Comparison of ENCODE assay signal across 17 cellular contexts in the genomic region with DNA sequence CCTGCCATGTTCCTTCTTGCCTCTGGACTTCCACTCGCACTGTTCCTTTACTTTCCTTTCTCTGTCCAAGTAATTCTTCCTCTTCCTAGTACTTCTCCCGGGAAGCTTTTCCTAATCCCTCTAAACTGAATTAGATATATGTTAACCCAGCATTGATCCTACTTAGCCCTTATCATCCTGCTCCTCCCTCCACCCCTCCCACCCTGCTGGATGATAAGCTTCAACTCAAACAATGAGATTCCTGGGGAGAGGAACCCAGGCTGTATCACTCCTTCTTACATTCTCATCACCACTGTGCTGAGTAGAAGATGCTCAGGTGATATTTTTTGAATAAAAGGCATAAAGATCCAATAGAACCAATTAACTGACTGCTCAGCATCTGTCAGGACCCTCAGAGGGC.
"Had no signal": no experiment of that assay in that cellular context is flagged by ENCODE, and none has a peak within 500 bp of the region (broad histone marks: within the 10 kb centered on the region; RNA-seq: fewer than 3 reads in every experiment).

No MANE protein-coding gene starts in this region.

- H3K9me3 Mint-ChIP-seq: activated CD4-positive, alpha-beta memory T cell treated with anti-CD3 and anti-CD28 coated beads for 36 hours; activated naive CD8-positive, alpha-beta T cell treated with anti-CD3 and anti-CD28 coated beads, Interleukin-2, amount 10 ng/mL, durations not matched to agents 7 days and 5 days; activated T-helper 1 cell treated with anti-CD3 and anti-CD28 coated beads, Interleukin-12 subunit alpha, Interleukin-12 subunit beta, Interleukin-2, Interleukin-4 antibody, amounts not matched to agents 30 ng/mL and 10 ng/mL and 1 ng/mL, durations not matched to agents 14 hours and 24 hours and 36 hours; neural crest cell; T-cell had no signal

- DNase-seq: activated CD4-positive, alpha-beta memory T cell treated with anti-CD3 and anti-CD28 coated beads for 36 hours; activated naive CD8-positive, alpha-beta T cell treated with anti-CD3 and anti-CD28 coated beads, Interleukin-2, amount 10 ng/mL, durations not matched to agents 7 days and 5 days; activated T-cell treated with anti-CD3 and anti-CD28 coated beads for 4 hours; amygdala; dermis blood vessel endothelial cell; effector memory CD4-positive, alpha-beta T cell; glutamatergic neuron; hippocampal formation; left lung; stimulated activated CD4-positive, alpha-beta T cell treated with anti-CD3 and anti-CD28 coated beads, Interleukin-2, amount 100 ng/mL, for 48 hours; T-cell; upper lobe of right lung had no signal

- H3K27me3 ChIP-seq: left lung, upper lobe of right lung had no signal

- H3K4me3 Mint-ChIP-seq: activated CD4-positive, alpha-beta memory T cell treated with anti-CD3 and anti-CD28 coated beads for 36 hours; activated naive CD8-positive, alpha-beta T cell treated with anti-CD3 and anti-CD28 coated beads, Interleukin-2, amount 10 ng/mL, durations not matched to agents 7 days and 5 days; activated T-helper 1 cell treated with anti-CD3 and anti-CD28 coated beads, Interleukin-12 subunit alpha, Interleukin-12 subunit beta, Interleukin-2, Interleukin-4 antibody, amounts not matched to agents 30 ng/mL and 10 ng/mL and 1 ng/mL, durations not matched to agents 14 hours and 24 hours and 36 hours; neural crest cell; T-cell had no signal

- H3K27me3 Mint-ChIP-seq: activated CD4-positive, alpha-beta memory T cell treated with anti-CD3 and anti-CD28 coated beads for 36 hours; activated naive CD8-positive, alpha-beta T cell treated with anti-CD3 and anti-CD28 coated beads, Interleukin-2, amount 10 ng/mL, durations not matched to agents 7 days and 5 days; progenitor cell of endocrine pancreas; T-cell had no signal

- FAIRE-seq: islet of Langerhans had no signal

- ATAC-seq: left lung, T-cell, upper lobe of right lung had no signal

- H3K4me3 ChIP-seq: left lung, thoracic aorta, upper lobe of right lung had no signal

- H3K4me1 Mint-ChIP-seq: activated naive CD8-positive, alpha-beta T cell treated with anti-CD3 and anti-CD28 coated beads, Interleukin-2, amount 10 ng/mL, durations not matched to agents 7 days and 5 days; neural crest cell had no signal

- H3K27ac ChIP-seq: left lung, thoracic aorta, upper lobe of right lung had no signal

- H3K27ac Mint-ChIP-seq: activated CD4-positive, alpha-beta memory T cell treated with anti-CD3 and anti-CD28 coated beads for 36 hours; activated naive CD8-positive, alpha-beta T cell treated with anti-CD3 and anti-CD28 coated beads, Interleukin-2, amount 10 ng/mL, durations not matched to agents 7 days and 5 days; progenitor cell of endocrine pancreas had no signal

- H3K9me3 ChIP-seq: left lung, thoracic aorta, upper lobe of right lung had no signal
